Comparison of ENCODE assay signal across 14 cellular contexts in the genomic region with DNA sequence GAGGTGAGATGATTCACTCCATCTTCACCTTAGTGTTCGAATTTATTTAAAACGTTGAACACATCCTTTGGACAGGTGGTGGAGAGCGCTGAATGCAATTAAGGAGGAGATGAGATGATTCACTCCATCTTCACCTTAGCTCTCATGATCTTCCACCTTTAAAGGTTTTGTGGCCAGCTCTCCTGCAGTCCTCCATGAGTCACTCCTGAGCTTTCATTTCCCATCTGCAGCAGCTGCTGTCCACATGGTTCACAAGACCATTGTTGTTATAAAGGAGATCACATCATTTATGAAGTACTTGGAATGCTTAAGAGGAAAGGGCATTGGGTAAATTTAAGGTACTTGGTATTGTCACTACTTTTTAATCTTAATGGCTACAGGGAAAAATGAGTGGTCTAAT.
DNase-seq lines count a peak whose midpoint lies in the region; ATAC-seq, FAIRE-seq and TF ChIP-seq lines count a peak whose summit lies in the region.
"Had no signal": no experiment of that assay in that cellular context is flagged by ENCODE, and none has a peak within 500 bp of the region (broad histone marks: within the 10 kb centered on the region; RNA-seq: fewer than 3 reads in every experiment).

No MANE protein-coding gene starts in this region.

- DNase-seq in DMS 273 treated with DMSO at 0.1 percent for 48 hours (lab: John Stamatoyannopoulos, UW) (peak; percentile 8), HT1080 (ENCODE audit: low read depth) (peak; percentile 97), amniotic epithelial cell (ENCODE audit: low read depth) (peak; percentile 73), kidney glomerular epithelial cell (lab: John Stamatoyannopoulos, UW) (peak; percentile 82), MV-4-11 (lab: John Stamatoyannopoulos, UW) (no peak), midbrain (lab: John Stamatoyannopoulos, UW) (no peak), GM12891 (ENCODE audit: insufficient read length, low spot score) (no peak)
- DNase-seq: activated naive CD4-positive, alpha-beta T cell treated with anti-CD3 and anti-CD28 coated beads for 36 hours; Caco-2; left colon; right lobe of liver had no signal

- no peak for FAIRE-seq in GM12891 (lab: Jason Lieb, UNC)
- FAIRE-seq: K562 had no signal

- TF ChIP-seq POLR2A in GM12891 (IDR thresholded peaks at IDR 0.05; ENCODE audit: low read depth, low read length), result no peak

- ATAC-seq in GM21515 (IDR thresholded peaks at IDR 0.05; ENCODE audit: unreplicated experiment), result no peak
- ATAC-seq: K562; natural killer cell treated with Interleukin-12 subunit alpha and Interleukin-12 subunit beta and Interleukin-15 and Interleukin-18, amount 100 ng/mL, for 72 hours; right lobe of liver had no signal

TF ChIP-seq in GM12891, 5 proteins besides CTCF, POLR2A, EP300 and RAD21:
- TF ChIP-seq SPI1 (IDR thresholded peaks at IDR 0.05; ENCODE audit: low read depth, low read length) (no peak), PAX5 (IDR thresholded peaks at IDR 0.05; ENCODE audit: insufficient read depth, low read length, severe bottlenecking) (no peak), POU2F2 (IDR thresholded peaks at IDR 0.05; ENCODE audit: low read depth, low read length) (no peak)

Comparison
In these comparisons a context has a peak if more than half of its experiments do, and no peak if none do; other contexts are left out.
1. DNase-seq: peak in DMS 273 treated with DMSO at 0.1 percent for 48 hours (single experiment), HT1080 (single experiment), amniotic epithelial cell (single experiment) and kidney glomerular epithelial cell (single experiment); none in MV-4-11 (single experiment), midbrain (single experiment) and GM12891 (single experiment).